In the genomic region with DNA sequence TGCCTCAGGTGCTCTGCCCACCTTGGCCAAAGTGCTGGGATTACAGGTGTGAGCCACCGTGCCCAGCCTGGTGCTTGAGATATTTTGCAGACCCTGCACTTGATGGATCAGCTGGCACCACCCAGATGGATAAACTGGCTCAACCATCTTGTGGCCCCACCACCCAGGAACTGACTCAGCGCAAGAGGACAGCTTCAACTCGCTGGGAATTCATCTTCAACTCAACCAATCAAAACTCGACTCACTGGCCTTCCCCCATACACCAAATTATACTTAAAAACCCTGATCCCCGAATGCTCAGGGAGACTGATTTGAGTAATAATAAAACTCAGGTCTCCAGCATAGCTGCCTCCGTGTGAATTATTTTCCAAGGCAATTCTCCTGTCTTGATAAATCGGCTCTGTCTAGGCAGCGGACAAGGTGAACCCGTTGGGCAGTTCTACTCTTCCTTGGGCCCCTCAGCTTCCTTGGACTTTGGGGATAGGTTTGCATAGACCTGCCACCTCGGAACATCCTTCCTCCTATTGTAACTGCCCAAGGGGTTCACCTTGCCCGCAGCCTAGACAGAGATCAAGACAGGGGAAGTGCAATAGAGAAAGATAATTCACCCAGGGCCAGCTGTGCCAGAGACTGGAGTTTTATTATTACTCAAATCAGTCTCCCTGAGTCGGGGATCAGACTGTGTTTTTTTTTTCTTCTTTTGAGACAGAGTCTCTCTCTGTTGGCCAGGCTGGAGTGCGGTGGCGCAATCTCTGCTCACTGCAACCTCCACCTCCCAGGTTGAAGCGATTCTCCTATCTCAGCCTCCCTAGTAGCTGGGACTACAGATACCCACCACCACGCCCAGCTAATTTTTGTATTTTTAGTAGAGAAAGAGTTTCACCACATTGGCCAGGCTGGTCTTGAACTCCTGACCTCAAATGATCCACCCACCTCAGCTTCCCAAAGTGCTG, we compare ENCODE assay signal across 7 cellular contexts. TPM values are rescaled to one million over a fixed set of nuclear protein-coding genes. Genes with fewer than 3 reads are reported as not detected.
DNase-seq lines count a peak whose midpoint lies in the region; ATAC-seq and TF ChIP-seq lines count a peak whose summit lies in the region.
"Not testable (repeated sequence)": the region's sequence is repeated elsewhere in the genome, so short reads cannot be mapped to it uniquely, and the experiment has no call there.

No MANE protein-coding gene starts in this region.

- peak overlapping the region; percentile 37 for H2BK5ac ChIP-seq in H9 (ENCODE audit: insufficient read length, low read length)

- not testable (repeated sequence) for H2BK20ac ChIP-seq in H9 (ENCODE audit: low read depth, low read length, poor library complexity, severe bottlenecking)

- H4K20me1 ChIP-seq in H9 (ENCODE audit: control insufficient read depth, insufficient read depth, insufficient read length) = not testable (repeated sequence)

- H4K5ac ChIP-seq in H9 (ENCODE audit: insufficient read length, low read depth, low read length) = not testable (repeated sequence)

- H2BK12ac ChIP-seq in H9 (ENCODE audit: insufficient read length, low read depth, low read length) = peak overlapping the region; percentile 38

- peak overlapping the region in 1 of 2 experiments; percentile 31; a peak in 3 of 5 replicates for H3K4me3 Mint-ChIP-seq in H9
- H3K4me3 Mint-ChIP-seq in WTC11 = peak overlapping the region; percentile 16
- H3K4me3 Mint-ChIP-seq in endodermal cell = not testable (repeated sequence)

- H3K9me3 ChIP-seq in H9 (ENCODE audit: control insufficient read depth, low read depth, low read length); HUES64 (ENCODE audit: insufficient read depth, low read depth, low read length); endodermal cell (ENCODE audit: control insufficient read depth, low read length); iPS DF 6.9 (ENCODE audit: control insufficient read depth, insufficient read depth, low read length); iPS-20b (ENCODE audit: insufficient read depth, low read depth, low read length): not testable (repeated sequence)

- not testable (repeated sequence) for H2AK5ac ChIP-seq in H9 (ENCODE audit: insufficient read length, low read length)

- H3K4me1 Mint-ChIP-seq in H9 (peaks cover 51 to 57% of the 10 kb centered on the region in 2 experiments), WTC11 (peaks cover 65% of the 10 kb centered on the region)
- not testable (repeated sequence) for H3K4me1 Mint-ChIP-seq in endodermal cell

- peak overlapping the region; percentile 32 for H3K4me2 ChIP-seq in H9 (ENCODE audit: insufficient read depth, insufficient read length, low read length)

- H3K79me2 ChIP-seq in H9 (ENCODE audit: insufficient read depth, low read length) = not testable (repeated sequence)

- H3K36me3 Mint-ChIP-seq in H9 (ENCODE audit: insufficient read depth in 1 of 3, low read depth in 3 of 3); WTC11; endodermal cell (ENCODE audit: low read depth): not testable (repeated sequence)

- not testable (repeated sequence) for H3K23me2 ChIP-seq in H9 (ENCODE audit: insufficient read length, low read depth, low read length, poor library complexity, severe bottlenecking)

- WGBS in H9 (ENCODE audit: extremely low coverage, insufficient read length, low lambda C conversion rate) = no CpG with 5 or more reads among the region's 16 CpGs
- WGBS in HUES64 = 41% methylated on average over 15 of the region's 16 CpGs
- WGBS in endodermal cell (ENCODE audit: insufficient coverage in 1 of 2, insufficient read length in 1 of 2), 2 experiments = 50 to 74% methylated on average over 14 to 16 of the region's 16 CpGs
- no CpG with 5 or more reads among the region's 16 CpGs for WGBS in iPS DF 6.9 (ENCODE audit: insufficient coverage, insufficient read length)

- H3T11ph ChIP-seq in H9 (ENCODE audit: low read length) = not testable (repeated sequence)

- TF ChIP-seq CTCF in H9 (conservative IDR thresholded peaks at IDR 0.05); WTC11 (IDR thresholded peaks at IDR 0.05); endodermal cell (conservative IDR thresholded peaks at IDR 0.05): not testable (repeated sequence)

- H3K14ac ChIP-seq in H9 (ENCODE audit: insufficient read depth, low read length) = peak overlapping the region; percentile 21; the same call in 1 of the 2 replicates

- DNase-seq in ELR (ENCODE audit: low read depth) = peak; percentile 14
- DNase-seq in H9 = peak; percentile 50
- DNase-seq in WTC11 (ENCODE audit: low spot score); iPS DF 6.9 (ENCODE audit: low read depth, low spot score): not testable (repeated sequence)
- peak; percentile 62 for DNase-seq in endodermal cell

- H3K18ac ChIP-seq in H9 (ENCODE audit: insufficient read length, low read depth, low read length) = peak overlapping the region; percentile 89

- H3K56ac ChIP-seq in H9 (ENCODE audit: insufficient read length, low read depth, low read length) = not testable (repeated sequence)

- H3K27me3 ChIP-seq in H9 (ENCODE audit: insufficient read depth, low read length); HUES64 (ENCODE audit: insufficient read depth, low read length); endodermal cell (ENCODE audit: control insufficient read depth, insufficient read depth, low read length, poor library complexity, severe bottlenecking); iPS DF 6.9 (ENCODE audit: control insufficient read depth, insufficient read depth, low read length); iPS-20b (ENCODE audit: insufficient read depth, low read length): not testable (repeated sequence)

- H3K36me3 ChIP-seq in HUES64 (ENCODE audit: insufficient read depth, low read length); endodermal cell (ENCODE audit: control insufficient read depth, insufficient read depth, low read length); iPS DF 6.9 (ENCODE audit: control insufficient read depth, insufficient read depth, low read length); iPS-20b (ENCODE audit: insufficient read depth, low read depth, low read length): not testable (repeated sequence)

- CTCF ChIA-PET in WTC11 (lab: Charles Lee) = interaction anchor here (0.7 to 4.2 kb wide), 16 partner anchors 11 to 404 kb away, joined by 3 to 23 read pairs (median 4); a partner anchor contains a TSS

- H3K9ac ChIP-seq in H9 (ENCODE audit: extremely low read depth, insufficient read length, low read length) (peak overlapping the region; percentile 34), HUES64 (ENCODE audit: low read depth, low read length) (peak overlapping the region; percentile 51), iPS-20b (ENCODE audit: low read depth, low read length) (peak overlapping the region; percentile 73; the same call in 1 of the 2 replicates)
- H3K9ac ChIP-seq in endodermal cell (ENCODE audit: extremely low read depth, low read length, poor library complexity, severe bottlenecking) = not testable (repeated sequence)

- H3K9me3 Mint-ChIP-seq in H9, WTC11, endodermal cell: not testable (repeated sequence)

- peak overlapping the region; percentile 72 for H4K91ac ChIP-seq in H9 (ENCODE audit: insufficient read length, low read depth, low read length)

- H2BK120ac ChIP-seq in H9 (ENCODE audit: low read depth, low read length, poor library complexity, severe bottlenecking) = peak overlapping the region; percentile 15

- not testable (repeated sequence) for H3K4ac ChIP-seq in H9 (ENCODE audit: low read depth, low read length)

- H3K27ac ChIP-seq in H9 (ENCODE audit: insufficient read length, low read depth, low read length) (peak overlapping the region; percentile 93), HUES64 (ENCODE audit: low read depth, low read length) (peak overlapping the region; percentile 100), iPS DF 6.9 (ENCODE audit: low read length) (peak overlapping the region; percentile 54), iPS-20b (ENCODE audit: low read length) (peak overlapping the region; percentile 97)
- not testable (repeated sequence) for H3K27ac ChIP-seq in endodermal cell (ENCODE audit: low read depth, low read length)

- not testable (repeated sequence) for ATAC-seq in WTC11

- not testable (repeated sequence) for H2AFZ ChIP-seq in H9 (ENCODE audit: low read length)

- POLR2A ChIA-PET in WTC11 (lab: Charles Lee) = interaction anchor here (0.5 to 2.4 kb wide), 7 partner anchors 9 to 864 kb away, joined by 3 to 19 read pairs (median 8); no protein-coding TSS in a partner anchor

- H3K4me1 ChIP-seq in H9 (ENCODE audit: insufficient read depth, low read length) = peaks cover 14% of the 10 kb centered on the region; the same call in 1 of the 2 replicates
- peaks cover 33% of the 10 kb centered on the region for H3K4me1 ChIP-seq in HUES64 (ENCODE audit: insufficient read depth, low read length)
- H3K4me1 ChIP-seq in endodermal cell (ENCODE audit: control insufficient read depth, insufficient read depth, low read length); iPS DF 6.9 (ENCODE audit: control insufficient read depth, insufficient read depth, low read length): not testable (repeated sequence)
- peaks cover 25% of the 10 kb centered on the region; the same call in 1 of the 2 replicates for H3K4me1 ChIP-seq in iPS-20b (ENCODE audit: insufficient read depth, low read length)

- not testable (repeated sequence) for H4K8ac ChIP-seq in H9 (replicated peaks; ENCODE audit: insufficient read length, low read depth, low read length)

- not testable (repeated sequence) for H3K79me1 ChIP-seq in H9 (ENCODE audit: insufficient read depth, low read depth, low read length, poor library complexity, severe bottlenecking)

- not testable (repeated sequence) for H3K4me3 ChIP-seq in HUES64 (ENCODE audit: low read length); endodermal cell (ENCODE audit: low read length); iPS DF 6.9 (ENCODE audit: low read length)
- H3K4me3 ChIP-seq in iPS-20b (ENCODE audit: low read length) = peak overlapping the region; percentile 29; the same call in 1 of the 2 replicates

- not testable (repeated sequence) for H3K23ac ChIP-seq in H9 (ENCODE audit: insufficient read length, low read depth, low read length)

- H3K27ac Mint-ChIP-seq in H9 = peak overlapping the region; percentile 99
- peak overlapping the region; percentile 99 for H3K27ac Mint-ChIP-seq in WTC11
- peak overlapping the region; percentile 89 for H3K27ac Mint-ChIP-seq in endodermal cell

- H2BK15ac ChIP-seq in H9 (ENCODE audit: low read depth, low read length) = not testable (repeated sequence)

- H3K27me3 Mint-ChIP-seq in H9 (ENCODE audit: low read depth); WTC11 (ENCODE audit: low read depth); endodermal cell (ENCODE audit: insufficient read depth): not testable (repeated sequence)

RNA-seq across cellular contexts. Expression of a gene that starts 28.3 kb away (rescaled TPM):
- total RNA-seq in H9 (2021) = 19.8 and 21.3 TPM in 2 replicates
- polyA plus RNA-seq in HUES64 (2013, experiment 1 of 2) = 23.7 TPM
- 25.2 TPM for polyA plus RNA-seq in HUES64 (2013, experiment 2 of 2)
- total RNA-seq in WTC11 (2021) = 13.7 to 16.6 TPM (median 15.5 TPM) in 3 replicates
- 10 to 100 TPM; 39.0 to 44.0 TPM for total RNA-seq in endodermal cell
- polyA plus RNA-seq in endodermal cell (2013, experiment 1 of 2) = 42.6 TPM
- 41.6 TPM for polyA plus RNA-seq in endodermal cell (2013, experiment 2 of 2)

RNA-seq across cellular contexts. Expression of a gene that starts 48.5 kb away (rescaled TPM):
- total RNA-seq in H9 (2021) (121 and 124 TPM in 2 replicates), WTC11 (2021) (121 to 123 TPM (median 122 TPM) in 3 replicates), endodermal cell (100 to 1,000 TPM in 1 of 2 donors, 10 to 100 TPM in 1; 99.9 to 102 TPM)
- 93.0 TPM for polyA plus RNA-seq in HUES64 (2013, experiment 1 of 2)
- polyA plus RNA-seq in HUES64 (2013, experiment 2 of 2) = 91.9 TPM
- 102 TPM for polyA plus RNA-seq in endodermal cell (2013, experiment 1 of 2)
- 99.9 TPM for polyA plus RNA-seq in endodermal cell (2013, experiment 2 of 2)

RNA-seq across cellular contexts. Expression of a gene that starts 55.7 kb away (rescaled TPM):
- 9.7 and 11.4 TPM in 2 replicates for total RNA-seq in H9 (2021)
- polyA plus RNA-seq in HUES64 (2013, experiment 1 of 2) = 2.6 TPM
- polyA plus RNA-seq in HUES64 (2013, experiment 2 of 2) = 2.7 TPM
- total RNA-seq in WTC11 (2021) = 5.9 to 6.9 TPM (median 6.5 TPM) in 3 replicates
- 1 to 10 TPM; 6.0 to 7.1 TPM for total RNA-seq in endodermal cell
- polyA plus RNA-seq in endodermal cell (2013, experiment 1 of 2) = 6.8 TPM
- 5.3 TPM for polyA plus RNA-seq in endodermal cell (2013, experiment 2 of 2)
